In the genomic region with DNA sequence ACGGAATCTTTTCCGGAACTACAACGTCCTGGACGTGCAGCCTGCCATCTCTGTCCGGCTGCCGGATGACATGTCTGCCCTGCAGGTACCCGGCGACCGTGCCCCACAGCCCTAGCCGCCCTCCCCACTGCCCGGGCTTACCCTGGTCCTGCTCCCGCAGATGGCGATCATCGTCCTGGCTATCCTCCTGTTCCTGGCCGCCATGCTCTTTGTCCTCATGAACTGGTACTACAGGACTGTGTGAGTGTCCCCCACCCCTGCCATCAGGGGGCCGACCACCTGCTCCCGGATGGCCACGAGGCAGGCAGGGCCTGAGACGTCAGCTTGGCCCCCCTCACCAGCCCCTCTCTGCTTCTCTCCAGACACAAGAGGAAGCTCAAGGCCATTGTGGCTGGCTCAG, we compare ENCODE assay signal across 1 cellular context.
TF ChIP-seq lines count a peak whose summit lies in the region.

No MANE protein-coding gene starts in this region.

TF ChIP-seq in H1, 55 proteins besides CTCF, POLR2A, EP300 and RAD21:
- TF ChIP-seq NRF1 (IDR thresholded peaks at IDR 0.05; ENCODE audit: low read depth, low read length) (no peak), POU5F1 (IDR thresholded peaks at IDR 0.05; ENCODE audit: low read depth, low read length) (no peak), SIRT6 (IDR thresholded peaks at IDR 0.05; ENCODE audit: low read length) (no peak), ZNF274 (IDR thresholded peaks at IDR 0.05; ENCODE audit: borderline replicate concordance, extremely low read depth, low read length) (no peak), SRF (IDR thresholded peaks at IDR 0.05; ENCODE audit: low read depth, low read length) (no peak), CBX8 (IDR thresholded peaks at IDR 0.05; ENCODE audit: borderline replicate concordance, low read depth, low read length) (no peak), FOSL1 (IDR thresholded peaks at IDR 0.05; ENCODE audit: insufficient read depth, low read depth, low read length) (no peak), BCL11A (IDR thresholded peaks at IDR 0.05; ENCODE audit: low read depth in 2 of 2, low read length in 2 of 2) (no peak), RNF2 (IDR thresholded peaks at IDR 0.05; ENCODE audit: borderline replicate concordance, low read depth, low read length, missing control alignments, poor library complexity, severe bottlenecking) (no peak), ASH2L (IDR thresholded peaks at IDR 0.05; ENCODE audit: low read length) (no peak), HDAC2 (IDR thresholded peaks at IDR 0.05; ENCODE audit: borderline replicate concordance in 1 of 2, low read depth in 2 of 2, low read length in 2 of 2) (no peak), GTF2F1 (IDR thresholded peaks at IDR 0.05; ENCODE audit: borderline replicate concordance, low read depth, low read length) (no peak)
- TF ChIP-seq, protein P1, sequence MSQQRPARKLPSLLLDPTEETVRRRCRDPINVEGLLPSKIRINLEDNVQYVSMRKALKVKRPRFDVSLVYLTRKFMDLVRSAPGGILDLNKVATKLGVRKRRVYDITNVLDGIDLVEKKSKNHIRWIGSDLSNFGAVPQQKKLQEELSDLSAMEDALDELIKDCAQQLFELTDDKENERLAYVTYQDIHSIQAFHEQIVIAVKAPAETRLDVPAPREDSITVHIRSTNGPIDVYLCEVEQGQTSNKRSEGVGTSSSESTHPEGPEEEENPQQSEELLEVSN (IDR thresholded peaks at IDR 0.05): no peak
TF ChIP-seq in H1: peak in this region for 0.
